14 cellular contexts compared by ENCODE assay signal in the genomic region with DNA sequence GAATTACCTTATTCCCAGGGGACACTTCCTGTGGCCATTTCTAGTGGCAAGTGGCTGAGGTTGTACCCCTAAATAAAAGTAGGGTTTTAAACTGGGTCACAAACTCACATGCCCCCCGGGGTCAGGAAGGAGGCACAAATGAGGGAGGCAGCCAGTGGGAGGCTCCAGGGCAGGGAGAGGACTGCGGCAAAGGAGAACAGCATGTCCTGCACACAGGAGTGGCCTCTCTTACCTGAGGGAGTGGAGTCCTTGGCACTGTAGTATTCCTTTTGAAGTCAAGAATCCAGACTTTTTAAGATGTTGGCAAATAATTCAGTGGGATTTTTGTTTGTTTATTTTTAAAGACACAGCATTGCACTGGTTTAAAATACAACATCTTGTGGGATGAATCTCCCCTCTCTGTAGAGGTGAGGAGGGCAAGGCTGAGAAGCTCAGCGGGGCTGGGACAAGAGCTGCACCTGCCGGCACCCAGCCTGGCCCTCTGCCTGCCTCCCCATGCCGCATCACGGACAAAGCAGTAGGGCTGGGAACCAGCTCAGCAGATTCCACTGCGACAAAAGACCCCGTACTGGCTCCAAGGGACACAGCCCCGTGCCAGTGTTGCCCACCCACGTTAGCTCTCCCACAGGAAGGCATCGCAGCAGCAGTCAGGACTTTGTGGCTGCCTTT. TPM values are rescaled to one million over a fixed set of nuclear protein-coding genes. Genes with fewer than 3 reads are reported as not detected.
DNase-seq lines count a peak whose midpoint lies in the region; ATAC-seq and TF ChIP-seq lines count a peak whose summit lies in the region.
"Had no signal": no experiment of that assay in that cellular context is flagged by ENCODE, and none has a peak within 500 bp of the region (broad histone marks: within the 10 kb centered on the region; RNA-seq: fewer than 3 reads in every experiment).

No MANE protein-coding gene starts in this region.

- peak overlapping the region in 1 of 2 experiments; percentile 29; a peak in 1 of 4 replicates for H4K8ac ChIP-seq in IMR-90 (ENCODE audit: low read depth in 2 of 2, low read length in 2 of 2)

- H3K4me2 ChIP-seq in IMR-90 (ENCODE audit: low read depth, low read length) (no peak overlapping the region), parathyroid adenoma (ENCODE audit: low read length) (peak overlapping the region; percentile 66)
- H3K4me2 ChIP-seq: PC-9 had no signal

- peak overlapping the region; percentile 26; the same call in 1 of the 2 replicates for H4K91ac ChIP-seq in IMR-90 (ENCODE audit: insufficient read depth, low read depth, low read length)

- H3K9ac ChIP-seq in IMR-90 (ENCODE audit: low read depth, low read length) (no peak overlapping the region), parathyroid adenoma (no peak overlapping the region)

- H3K56ac ChIP-seq in IMR-90 (ENCODE audit: extremely low read depth, insufficient read depth, low read length) = no peak overlapping the region

- peaks cover 26 to 93% of the 10 kb centered on the region in 2 experiments for H3K79me1 ChIP-seq in IMR-90 (ENCODE audit: low read depth in 1 of 2, low read length in 2 of 2)

- H3K14ac ChIP-seq in IMR-90 (replicated peaks; ENCODE audit: low read depth, low read length) = peak overlapping the region; percentile 46

- TF ChIP-seq CTCF in IMR-90 (conservative IDR thresholded peaks at IDR 0.05; ENCODE audit: low read depth, low read length) (no peak), breast epithelium (IDR thresholded peaks at IDR 0.05) (no peak), parathyroid adenoma (IDR thresholded peaks at IDR 0.05) (no peak)

- no peak overlapping the region for H3K27ac ChIP-seq in CD4-positive, CD25-positive, alpha-beta regulatory T cell (ENCODE audit: insufficient read depth, low read length, poor library complexity, severe bottlenecking)
- H3K27ac ChIP-seq in IMR-90 (ENCODE audit: insufficient read depth, low read length) (no peak overlapping the region; the same call in 1 of the 2 replicates), breast epithelium (peak overlapping the region; percentile 14 to 76), parathyroid adenoma (no peak overlapping the region)
- H3K27ac ChIP-seq: PC-9 had no signal

- POLR2A ChIA-PET in IMR-90 (lab: Charles Lee; ENCODE audit: unreplicated experiment) = no interaction called here

- peaks cover 18% of the 10 kb centered on the region for H3K4me1 ChIP-seq in CD4-positive, CD25-positive, alpha-beta regulatory T cell (ENCODE audit: control insufficient read depth, insufficient read depth, low read length, poor library complexity, severe bottlenecking)
- H3K4me1 ChIP-seq in IMR-90 (ENCODE audit: control insufficient read depth, insufficient read depth, low read length) = peaks cover 32% of the 10 kb centered on the region
- no peaks in the 10 kb centered on the region for H3K4me1 ChIP-seq in breast epithelium
- peaks cover 8% of the 10 kb centered on the region for H3K4me1 ChIP-seq in parathyroid adenoma

- in situ Hi-C loops in IMR-90 (cut with MboI; ENCODE audit: low sequenced_read_pairs) = no loop called here

- peak overlapping the region; percentile 4; the same call in 1 of the 3 replicates for H2BK15ac ChIP-seq in IMR-90 (ENCODE audit: low read depth, low read length)

- H3K27ac Mint-ChIP-seq in CD4-positive, CD25-positive, alpha-beta regulatory T cell = peak overlapping the region in 2 of 3 donors; percentile 32 to 83

- TF ChIP-seq POLR2A in IMR-90 (IDR thresholded peaks at IDR 0.05; ENCODE audit: low read depth, low read length) (no peak), breast epithelium (IDR thresholded peaks at IDR 0.05) (no peak)

- H3K9me3 ChIP-seq in CD4-positive, CD25-positive, alpha-beta regulatory T cell (ENCODE audit: control insufficient read depth in 2 of 2, low read length in 2 of 2) = no peaks in the 10 kb centered on the region
- H3K9me3 ChIP-seq in IMR-90 (ENCODE audit: control insufficient read depth, insufficient read depth, low read length) = no peaks in the 10 kb centered on the region
- H3K9me3 ChIP-seq in breast epithelium = no peaks in the 10 kb centered on the region
- H3K9me3 ChIP-seq in parathyroid adenoma (ENCODE audit: control insufficient read depth, low read length) = no peaks in the 10 kb centered on the region

- peaks cover 52% of the 10 kb centered on the region for H3K9me1 ChIP-seq in IMR-90 (ENCODE audit: insufficient read depth, low read length)

- H3K27me3 Mint-ChIP-seq in CD4-positive, CD25-positive, alpha-beta regulatory T cell = no peaks in the 10 kb centered on the region

- no peaks in the 10 kb centered on the region for H3K27me3 ChIP-seq in CD4-positive, CD25-positive, alpha-beta regulatory T cell (ENCODE audit: control insufficient read depth, insufficient read depth, low read length)
- H3K27me3 ChIP-seq in IMR-90 (ENCODE audit: control insufficient read depth, insufficient read depth, low read length) (no peaks in the 10 kb centered on the region), breast epithelium (no peaks in the 10 kb centered on the region), parathyroid adenoma (ENCODE audit: control insufficient read depth, insufficient read depth, low read length) (no peaks in the 10 kb centered on the region)

- no peak overlapping the region; the same call in 1 of the 2 replicates for H3K23ac ChIP-seq in IMR-90 (ENCODE audit: low read depth, low read length)

- H3K18ac ChIP-seq in IMR-90 (ENCODE audit: low read depth, low read length) = peak overlapping the region; percentile 3; the same call in 1 of the 2 replicates

- peak overlapping the region; percentile 12 for H2AK9ac ChIP-seq in IMR-90 (replicated peaks; ENCODE audit: low read depth, low read length, poor library complexity)

- CTCF ChIA-PET in IMR-90 (lab: Yijun Ruan, JAX) = interaction anchor here (0.6 kb wide), 1 partner anchor 1430 kb away, joined by 3 read pairs; no protein-coding TSS in a partner anchor

- H2AFZ ChIP-seq in IMR-90 (replicated peaks; ENCODE audit: low read length, poor library complexity) (no peak overlapping the region), parathyroid adenoma (no peak overlapping the region)
- H2AFZ ChIP-seq: PC-9 had no signal

- no peak for DNase-seq in CD4-positive, CD25-positive, alpha-beta regulatory T cell
- no peak for DNase-seq in IMR-90
- DNase-seq in breast epithelium (ENCODE audit: low spot score in 2 of 2) = no peak
- DNase-seq in hypothalamus (lab: John Stamatoyannopoulos, UW) = no peak
- DNase-seq in retina = no peak
- DNase-seq: GF-D8; islet precursor cell; NCI-H1092; NCI-H446 treated with DMSO at 0.1 percent for 48 hours; PC-9; stimulated activated naive CD4-positive, alpha-beta T cell had no signal

- peak overlapping the region; percentile 69; the same call in 1 of the 2 replicates for H2AK5ac ChIP-seq in IMR-90 (ENCODE audit: low read depth, low read length)

- peak overlapping the region; percentile 77 for H3K4ac ChIP-seq in IMR-90 (ENCODE audit: low read depth, low read length)

- H3K4me3 Mint-ChIP-seq in CD4-positive, CD25-positive, alpha-beta regulatory T cell = peak overlapping the region; percentile 11 to 49 (median 28)

- intact Hi-C loops in IMR-90 (cut with micrococcal nuclease) (no loop called here), breast epithelium (cut with DNase I; ENCODE audit: low total_unique reads) (loop anchor here (5.0 kb wide), 1 partner anchor 872 kb away; no protein-coding TSS in a partner anchor)

- H3K36me3 Mint-ChIP-seq in CD4-positive, CD25-positive, alpha-beta regulatory T cell = no peaks in the 10 kb centered on the region

- dilution Hi-C loops in IMR-90 (cut with HindIII; ENCODE audit: low sequenced_read_pairs, unreplicated experiment) = no loop called here

- peaks cover 4% of the 10 kb centered on the region for H3K79me2 ChIP-seq in parathyroid adenoma

- no TSS peak for BruUV-seq in IMR-90 (replicated peaks; lab: Mats Ljungman, UMichigan)

- 94% methylated on average over 9 of the region's 11 CpGs; no CpG with 5 or more reads in 1 of the 2 experiments for WGBS in IMR-90 (ENCODE audit: extremely low coverage in 2 of 2, insufficient read length in 1 of 2), 2 experiments

- no peak for TF ChIP-seq RAD21 in IMR-90 (IDR thresholded peaks at IDR 0.05; ENCODE audit: low read length)

- H3K4me3 ChIP-seq in CD4-positive, CD25-positive, alpha-beta regulatory T cell (ENCODE audit: low read depth, low read length) = no peak overlapping the region
- no peak overlapping the region for H3K4me3 ChIP-seq in IMR-90 (ENCODE audit: insufficient read depth, low read depth, low read length)
- H3K4me3 ChIP-seq in breast epithelium = no peak overlapping the region
- no peak overlapping the region for H3K4me3 ChIP-seq in parathyroid adenoma (ENCODE audit: low read depth, low read length)
- H3K4me3 ChIP-seq: PC-9 had no signal

- peak overlapping the region; percentile 60 for H2BK20ac ChIP-seq in IMR-90 (ENCODE audit: low read depth, low read length)

- peaks cover 5 to 33% (median 23%) of the 10 kb centered on the region in 4 donors for H3K4me1 Mint-ChIP-seq in CD4-positive, CD25-positive, alpha-beta regulatory T cell

- peaks cover 96% of the 10 kb centered on the region for H4K20me1 ChIP-seq in IMR-90 (ENCODE audit: insufficient read depth, low read length)

- no peaks in the 10 kb centered on the region for H3K9me3 Mint-ChIP-seq in CD4-positive, CD25-positive, alpha-beta regulatory T cell

- H2BK120ac ChIP-seq in IMR-90 (ENCODE audit: low read depth, low read length) = peak overlapping the region; percentile 68

- peak overlapping the region; percentile 6 for H2BK5ac ChIP-seq in IMR-90 (ENCODE audit: low read depth, low read length, poor library complexity, severe bottlenecking)

- no peaks in the 10 kb centered on the region for H3K36me3 ChIP-seq in CD4-positive, CD25-positive, alpha-beta regulatory T cell (ENCODE audit: control insufficient read depth, insufficient read depth, low read length)
- H3K36me3 ChIP-seq in IMR-90 (ENCODE audit: control insufficient read depth, insufficient read depth, low read length) (no peaks in the 10 kb centered on the region; the same call in 1 of the 2 replicates), breast epithelium (no peaks in the 10 kb centered on the region), parathyroid adenoma (ENCODE audit: control insufficient read depth, insufficient read depth, low read length) (no peaks in the 10 kb centered on the region)

- H4K5ac ChIP-seq in IMR-90 (ENCODE audit: low read depth, low read length) = peak overlapping the region; percentile 3; the same call in 1 of the 2 replicates

- ATAC-seq in CD4-positive, CD25-positive, alpha-beta regulatory T cell (ENCODE audit: low read depth in 2 of 2) = no peak
- ATAC-seq in IMR-90 (ENCODE audit: low read depth) (no peak), GM19452 (IDR thresholded peaks at IDR 0.05; ENCODE audit: unreplicated experiment) (no peak), GM18873 (IDR thresholded peaks at IDR 0.05; ENCODE audit: low FRiP score, unreplicated experiment) (no peak)

TF ChIP-seq in IMR-90, 13 proteins besides CTCF, POLR2A, EP300 and RAD21 (continues in another document):
- no peak for TF ChIP-seq NFE2L2 (IDR thresholded peaks at IDR 0.05; ENCODE audit: low read depth, low read length)

RNA-seq across cellular contexts. Expression of a gene that starts 22.2 kb away (rescaled TPM):
- 19.7 TPM for total RNA-seq in CD4-positive, CD25-positive, alpha-beta regulatory T cell
- polyA plus RNA-seq in CD4-positive, CD25-positive, alpha-beta regulatory T cell = 10 to 100 TPM in 3 of 4 donors, 1 to 10 TPM in 1; 7.0 to 12.3 (median 11.9) TPM
- total RNA-seq in IMR-90 (2012; rRNA removed) = 15.0 and 16.7 TPM in 2 replicates
- polyA plus RNA-seq in IMR-90 (2012; rRNA removed) = 17.6 and 19.8 TPM in 2 replicates
- polyA plus RNA-seq in IMR-90 (2012; cell fraction: cytosol; rRNA removed) = 22.0 and 35.7 TPM in 2 replicates
- polyA plus RNA-seq in IMR-90 (2012; cell fraction: nucleus; rRNA removed; ENCODE audit: low replicate concordance) = 16.5 and 24.0 TPM in 2 replicates
- 10 to 100 TPM; 30.6 to 52.5 (median 34.4) TPM for total RNA-seq in breast epithelium

Comparison
In these comparisons a context has a peak if more than half of its experiments do, and no peak if none do; other contexts are left out.
1. H3K27ac ChIP-seq: peak in breast epithelium (2 of 2); none in CD4-positive, CD25-positive, alpha-beta regulatory T cell (single experiment), IMR-90 (single experiment) and parathyroid adenoma (single experiment).